In the genomic region with DNA sequence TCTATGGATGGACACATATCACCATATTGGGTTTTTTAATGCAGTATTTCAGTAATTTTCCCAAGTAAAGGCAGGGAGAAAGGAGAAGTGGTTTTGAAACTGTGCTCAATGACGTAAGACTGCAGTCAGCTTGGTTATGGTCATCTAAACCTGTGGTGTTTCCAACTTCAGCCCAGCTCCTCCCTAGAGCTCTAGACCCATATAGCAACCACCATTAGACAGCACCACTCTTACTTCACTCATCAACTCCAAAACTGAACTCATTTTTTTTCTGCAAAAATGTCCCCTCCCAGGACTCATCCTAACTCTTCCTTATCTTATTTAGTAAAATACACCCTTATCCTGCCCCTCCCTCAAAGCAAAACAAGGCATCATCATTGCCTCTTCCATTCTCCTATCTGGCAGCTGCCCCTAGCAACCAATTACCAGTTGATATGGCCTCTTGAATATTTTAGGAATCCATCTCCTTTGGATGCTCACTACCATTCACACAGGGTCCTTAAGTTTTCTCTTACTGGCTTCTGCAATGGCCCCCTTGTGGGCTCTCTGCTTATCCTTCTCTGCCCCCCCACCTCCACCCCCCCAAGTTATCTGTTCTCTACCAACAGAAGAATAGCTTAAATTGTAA, we compare ENCODE assay signal across 1 cellular context.
TF ChIP-seq lines count a peak whose summit lies in the region.

No MANE protein-coding gene starts in this region.

TF ChIP-seq in K562, 482 proteins besides CTCF, POLR2A, EP300 and RAD21 (continued from another document):
- TF ChIP-seq CEBPB (tag; IDR thresholded peaks at IDR 0.05): peak; percentile 25; the same call in 1 of the 2 replicates
- TF ChIP-seq MAFF (IDR thresholded peaks at IDR 0.05; ENCODE audit: low read length): no peak
- no peak for TF ChIP-seq BRF1 (IDR thresholded peaks at IDR 0.05; ENCODE audit: borderline replicate concordance, extremely low read depth, insufficient read length)
- TF ChIP-seq ZBTB1 (CRISPR knock-in tag; IDR thresholded peaks at IDR 0.05; ENCODE audit: borderline replicate concordance, low read depth): no peak
- no peak for TF ChIP-seq ATF1 (CRISPR knock-in tag; IDR thresholded peaks at IDR 0.05)
- TF ChIP-seq ATF1 (tag; IDR thresholded peaks at IDR 0.05): peak; percentile 12; the same call in 1 of the 2 replicates
- TF ChIP-seq, protein P1, sequence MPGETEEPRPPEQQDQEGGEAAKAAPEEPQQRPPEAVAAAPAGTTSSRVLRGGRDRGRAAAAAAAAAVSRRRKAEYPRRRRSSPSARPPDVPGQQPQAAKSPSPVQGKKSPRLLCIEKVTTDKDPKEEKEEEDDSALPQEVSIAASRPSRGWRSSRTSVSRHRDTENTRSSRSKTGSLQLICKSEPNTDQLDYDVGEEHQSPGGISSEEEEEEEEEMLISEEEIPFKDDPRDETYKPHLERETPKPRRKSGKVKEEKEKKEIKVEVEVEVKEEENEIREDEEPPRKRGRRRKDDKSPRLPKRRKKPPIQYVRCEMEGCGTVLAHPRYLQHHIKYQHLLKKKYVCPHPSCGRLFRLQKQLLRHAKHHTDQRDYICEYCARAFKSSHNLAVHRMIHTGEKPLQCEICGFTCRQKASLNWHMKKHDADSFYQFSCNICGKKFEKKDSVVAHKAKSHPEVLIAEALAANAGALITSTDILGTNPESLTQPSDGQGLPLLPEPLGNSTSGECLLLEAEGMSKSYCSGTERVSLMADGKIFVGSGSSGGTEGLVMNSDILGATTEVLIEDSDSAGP (CRISPR knock-in tag; IDR thresholded peaks at IDR 0.05): no peak
- 0 out of 2 replicates have a peak, but pooled peaks have one; percentile 34 for TF ChIP-seq CREM (IDR thresholded peaks at IDR 0.05; ENCODE audit: low read depth)
- TF ChIP-seq, protein P2, sequence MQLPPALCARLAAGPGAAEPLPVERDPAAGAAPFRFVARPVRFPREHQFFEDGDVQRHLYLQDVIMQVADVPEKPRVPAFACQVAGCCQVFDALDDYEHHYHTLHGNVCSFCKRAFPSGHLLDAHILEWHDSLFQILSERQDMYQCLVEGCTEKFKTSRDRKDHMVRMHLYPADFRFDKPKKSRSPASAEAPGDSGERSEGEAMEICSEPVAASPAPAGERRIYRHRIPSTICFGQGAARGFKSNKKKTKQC (CRISPR knock-in tag; IDR thresholded peaks at IDR 0.05): no peak
- no peak for TF ChIP-seq RBFOX2 (IDR thresholded peaks at IDR 0.05; ENCODE audit: low read depth, low read length)
- TF ChIP-seq, protein P3, sequence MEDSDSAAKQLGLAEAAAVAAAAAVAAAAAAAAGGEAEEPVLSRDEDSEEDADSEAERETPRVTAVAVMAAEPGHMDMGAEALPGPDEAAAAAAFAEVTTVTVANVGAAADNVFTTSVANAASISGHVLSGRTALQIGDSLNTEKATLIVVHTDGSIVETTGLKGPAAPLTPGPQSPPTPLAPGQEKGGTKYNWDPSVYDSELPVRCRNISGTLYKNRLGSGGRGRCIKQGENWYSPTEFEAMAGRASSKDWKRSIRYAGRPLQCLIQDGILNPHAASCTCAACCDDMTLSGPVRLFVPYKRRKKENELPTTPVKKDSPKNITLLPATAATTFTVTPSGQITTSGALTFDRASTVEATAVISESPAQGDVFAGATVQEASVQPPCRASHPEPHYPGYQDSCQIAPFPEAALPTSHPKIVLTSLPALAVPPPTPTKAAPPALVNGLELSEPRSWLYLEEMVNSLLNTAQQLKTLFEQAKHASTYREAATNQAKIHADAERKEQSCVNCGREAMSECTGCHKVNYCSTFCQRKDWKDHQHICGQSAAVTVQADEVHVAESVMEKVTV (CRISPR knock-in tag; IDR thresholded peaks at IDR 0.05): 0 out of 2 replicates have a peak, but pooled peaks have one; percentile 3
- TF ChIP-seq RFX5 (IDR thresholded peaks at IDR 0.05; ENCODE audit: low read depth, low read length): peak; percentile 84
- peak; percentile 31; the same call in 1 of the 2 replicates for TF ChIP-seq JUND (IDR thresholded peaks at IDR 0.05; ENCODE audit: borderline replicate concordance, low read depth, low read length)
- TF ChIP-seq JUND (tag; IDR thresholded peaks at IDR 0.05; ENCODE audit: borderline replicate concordance, low read depth, low read length): no peak
- TF ChIP-seq CTBP1 (IDR thresholded peaks at IDR 0.05; ENCODE audit: borderline replicate concordance): peak; percentile 32; the same call in 1 of the 2 replicates
- TF ChIP-seq ZNF57 (CRISPR knock-in tag; IDR thresholded peaks at IDR 0.05): no peak
- peak; percentile 74 for TF ChIP-seq SPI1 (IDR thresholded peaks at IDR 0.05; ENCODE audit: borderline replicate concordance, low read depth, low read length)
- TF ChIP-seq HDAC1 (IDR thresholded peaks at IDR 0.05): peak in 1 of 2 experiments; percentile 34; a peak in 1 of 4 replicates
- TF ChIP-seq, protein P4, sequence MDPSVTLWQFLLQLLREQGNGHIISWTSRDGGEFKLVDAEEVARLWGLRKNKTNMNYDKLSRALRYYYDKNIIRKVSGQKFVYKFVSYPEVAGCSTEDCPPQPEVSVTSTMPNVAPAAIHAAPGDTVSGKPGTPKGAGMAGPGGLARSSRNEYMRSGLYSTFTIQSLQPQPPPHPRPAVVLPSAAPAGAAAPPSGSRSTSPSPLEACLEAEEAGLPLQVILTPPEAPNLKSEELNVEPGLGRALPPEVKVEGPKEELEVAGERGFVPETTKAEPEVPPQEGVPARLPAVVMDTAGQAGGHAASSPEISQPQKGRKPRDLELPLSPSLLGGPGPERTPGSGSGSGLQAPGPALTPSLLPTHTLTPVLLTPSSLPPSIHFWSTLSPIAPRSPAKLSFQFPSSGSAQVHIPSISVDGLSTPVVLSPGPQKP (CRISPR knock-in tag; IDR thresholded peaks at IDR 0.05): no peak
- TF ChIP-seq ZBTB8A (IDR thresholded peaks at IDR 0.05; ENCODE audit: partially characterized antibody): no peak
- no peak for TF ChIP-seq SOX6 (IDR thresholded peaks at IDR 0.05)
- peak in 1 of 2 experiments; percentile 41; a peak in 1 of 4 replicates for TF ChIP-seq FOXK2 (conservative IDR thresholded peaks at IDR 0.05 in 1 of 2, IDR thresholded peaks at IDR 0.05 in 1 of 2; ENCODE audit: low read depth in 2 of 2)
- no peak for TF ChIP-seq MAFG (tag; conservative IDR thresholded peaks at IDR 0.05)
- no peak for TF ChIP-seq CCAR2 (IDR thresholded peaks at IDR 0.05; ENCODE audit: low read depth, low read length)
